8 cellular contexts compared by ENCODE assay signal in the genomic region with DNA sequence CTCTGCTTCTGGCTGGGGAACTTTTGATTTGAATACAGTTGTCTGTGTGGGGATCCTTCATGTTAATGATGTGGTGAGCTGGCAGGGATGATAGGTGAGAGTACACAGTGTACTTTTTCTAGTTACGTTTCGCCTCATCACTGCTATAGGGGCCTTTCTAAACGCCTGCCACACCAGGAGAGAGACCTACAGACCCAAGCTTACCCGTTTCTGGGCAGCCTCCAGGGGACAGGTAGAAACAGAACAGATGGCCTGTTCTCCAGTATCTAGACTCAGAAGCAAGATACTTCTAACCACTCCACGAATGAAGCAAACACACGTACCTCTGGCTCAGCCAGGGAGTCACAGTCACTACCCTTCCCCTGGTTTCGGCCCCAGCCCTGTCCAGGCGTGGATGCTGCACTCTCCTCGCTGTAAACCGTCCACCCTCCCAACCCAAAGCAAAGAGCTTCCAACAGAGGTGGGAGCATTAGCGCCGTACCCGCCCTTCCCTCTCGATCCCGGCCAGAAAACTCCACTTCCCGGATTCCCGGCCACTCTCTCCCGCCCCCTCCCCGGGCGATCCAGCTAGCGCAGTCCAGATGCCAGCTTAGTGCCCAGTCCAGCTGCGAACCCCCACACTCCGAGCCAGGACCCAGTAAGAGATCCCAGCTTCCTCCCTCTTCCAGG. TPM values are rescaled to one million over a fixed set of nuclear protein-coding genes. Genes with fewer than 3 reads are reported as not detected.
DNase-seq lines count a peak whose midpoint lies in the region; ATAC-seq and TF ChIP-seq lines count a peak whose summit lies in the region.

No MANE protein-coding gene starts in this region.

- no peak for TF ChIP-seq CTCF in GM12875 (IDR thresholded peaks at IDR 0.05; ENCODE audit: borderline replicate concordance, insufficient read depth, low read depth, low read length)
- no peak for TF ChIP-seq CTCF in foreskin keratinocyte (conservative IDR thresholded peaks at IDR 0.05)
- TF ChIP-seq CTCF in osteocyte (IDR thresholded peaks at IDR 0.05), result no peak

- no peaks in the 10 kb centered on the region for H3K27me3 Mint-ChIP-seq in activated T-cell treated with anti-CD3 and anti-CD28 coated beads, Interleukin-2, amount 50 U/mL, for 4 hours (ENCODE audit: low read depth)
- no peaks in the 10 kb centered on the region for H3K27me3 Mint-ChIP-seq in osteocyte (ENCODE audit: unreplicated experiment)

- no peak for DNase-seq in activated T-cell treated with anti-CD3 and anti-CD28 coated beads, Interleukin-2, amount 50 U/mL, for 4 hours
- DNase-seq in foreskin keratinocyte, result peak in 1 of 2 donors; percentile 47
- DNase-seq in osteocyte (ENCODE audit: extremely low spot score, unreplicated experiment), result no peak
- DNase-seq in NCI-H226, result no peak
- no peak for DNase-seq in cortex of kidney (lab: John Stamatoyannopoulos, UW)

- peaks cover 22% of the 10 kb centered on the region for H3K36me3 Mint-ChIP-seq in activated T-cell treated with anti-CD3 and anti-CD28 coated beads, Interleukin-2, amount 50 U/mL, for 4 hours (ENCODE audit: insufficient read depth)
- H3K36me3 Mint-ChIP-seq in osteocyte (ENCODE audit: unreplicated experiment), result no peaks in the 10 kb centered on the region

- peak overlapping the region; percentile 85 for H3K27ac Mint-ChIP-seq in osteocyte (ENCODE audit: unreplicated experiment)

- H3K27ac ChIP-seq in HUES6 (ENCODE audit: low read depth, low read length) (peak overlapping the region; percentile 94; the same call in 1 of the 2 replicates), foreskin keratinocyte (peak overlapping the region; percentile 79)

- H3K9ac ChIP-seq in HUES6 (ENCODE audit: low read length), result peak overlapping the region; percentile 85

- peak overlapping the region; percentile 99 for H3K4me3 ChIP-seq in GM12875 (ENCODE audit: low read depth, low read length)
- peak overlapping the region; percentile 95 for H3K4me3 ChIP-seq in HUES6 (ENCODE audit: low read depth, low read length)

- ATAC-seq in GM21528 (IDR thresholded peaks at IDR 0.05; ENCODE audit: low FRiP score, unreplicated experiment) (peak; percentile 50), foreskin keratinocyte (peak; percentile 34)
- peak; percentile 56 to 60 for ATAC-seq in activated T-cell treated with anti-CD3 and anti-CD28 coated beads, Interleukin-2, amount 50 U/mL, for 4 hours

- peaks cover 36% of the 10 kb centered on the region for H3K4me1 ChIP-seq in HUES6 (ENCODE audit: control insufficient read depth, insufficient read depth, low read length)
- H3K4me1 ChIP-seq in foreskin keratinocyte, result peaks cover 44% of the 10 kb centered on the region

- 0 out of 2 replicates have a peak, but pooled peaks cover 2% of the 10 kb centered on the region for H3K36me3 ChIP-seq in HUES6 (ENCODE audit: control insufficient read depth, insufficient read depth, low read length)

- no peaks in the 10 kb centered on the region for H3K9me3 Mint-ChIP-seq in activated T-cell treated with anti-CD3 and anti-CD28 coated beads, Interleukin-2, amount 50 U/mL, for 4 hours
- no peaks in the 10 kb centered on the region for H3K9me3 Mint-ChIP-seq in osteocyte (ENCODE audit: unreplicated experiment)

- peak overlapping the region; percentile 93 for H3K4me3 Mint-ChIP-seq in activated T-cell treated with anti-CD3 and anti-CD28 coated beads, Interleukin-2, amount 50 U/mL, for 4 hours
- H3K4me3 Mint-ChIP-seq in osteocyte (ENCODE audit: unreplicated experiment), result peak overlapping the region; percentile 95

- H3K27me3 ChIP-seq in HUES6 (ENCODE audit: control insufficient read depth, insufficient read depth, low read length) (no peaks in the 10 kb centered on the region), foreskin keratinocyte (no peaks in the 10 kb centered on the region)

- H3K9me3 ChIP-seq in HUES6 (ENCODE audit: control insufficient read depth, insufficient read depth, low read depth, low read length), result no peaks in the 10 kb centered on the region

- H3K4me1 Mint-ChIP-seq in activated T-cell treated with anti-CD3 and anti-CD28 coated beads, Interleukin-2, amount 50 U/mL, for 4 hours (ENCODE audit: low read depth), result peaks cover 72% of the 10 kb centered on the region
- H3K4me1 Mint-ChIP-seq in osteocyte (ENCODE audit: unreplicated experiment), result peaks cover 50% of the 10 kb centered on the region

RNA-seq across cellular contexts. Expression of gene CCDC6, which starts 1.2 kb away (rescaled TPM):
- 10 to 100 TPM; 40.0 to 44.3 (median 40.9) TPM for total RNA-seq in activated T-cell treated with anti-CD3 and anti-CD28 coated beads, Interleukin-2, amount 50 U/mL, for 4 hours
- total RNA-seq in foreskin keratinocyte (47.9 and 49.3 TPM in 2 replicates), osteocyte (37.6 and 38.0 TPM in 2 replicates)
- polyA plus RNA-seq in foreskin keratinocyte, result 11.6 and 15.2 TPM in 2 replicates
